8 cellular contexts compared by ENCODE assay signal in genomic region chr1:23484253-23485001, GRCh38. TPM values are rescaled to one million over a fixed set of nuclear protein-coding genes. Genes with fewer than 3 reads are reported as not detected.
A peak's percentile ranks its signal among the peaks of the same experiment; 100 is the strongest.
DNase-seq lines count a peak whose midpoint lies in the region; ATAC-seq and TF ChIP-seq lines count a peak whose summit lies in the region.

No MANE protein-coding gene starts in this region.

- no peak overlapping the region for H3K27ac Mint-ChIP-seq in dendritic cell treated with granulocyte-macrophage colony-stimulating factor and Interleukin-4, amounts not matched to agents 40 ng/mL and 50 ng/mL, for 4 days

- peaks cover 2 to 15% of the 10 kb centered on the region in 2 donors for H3K4me1 ChIP-seq in left lung

- intact Hi-C loops in dendritic cell treated with granulocyte-macrophage colony-stimulating factor and Interleukin-4, amounts not matched to agents 40 ng/mL and 50 ng/mL, for 4 days (cut with micrococcal nuclease) = no loop called here
- intact Hi-C loops in left lung (cut with DNase I) = no loop called here

- H3K36me3 Mint-ChIP-seq in dendritic cell treated with granulocyte-macrophage colony-stimulating factor and Interleukin-4, amounts not matched to agents 40 ng/mL and 50 ng/mL, for 4 days (ENCODE audit: low read depth) = no peaks in the 10 kb centered on the region

- ATAC-seq in HG02970 (IDR thresholded peaks at IDR 0.05; ENCODE audit: low FRiP score, unreplicated experiment) (peak; percentile 52), left lung (peak; percentile 93), GM18519 (IDR thresholded peaks at IDR 0.05; ENCODE audit: low FRiP score, unreplicated experiment) (no peak)

- peak; percentile 83 for DNase-seq in DMS79 treated with DMSO at 0.1 percent for 48 hours (lab: John Stamatoyannopoulos, UW)
- DNase-seq in NCI-H446 treated with DMSO at 0.1 percent for 48 hours (lab: John Stamatoyannopoulos, UW) = peak; percentile 91
- peak; percentile 93 to 94 for DNase-seq in activated CD4-positive, alpha-beta T cell treated with anti-CD3 and anti-CD28 coated beads, Interleukin-2, amount 50 U/mL, for 4 hours
- peak; percentile 93 to 96 for DNase-seq in left lung
- peak; percentile 87 for DNase-seq in stimulated activated CD4-positive, alpha-beta T cell treated with anti-CD3 and anti-CD28 coated beads, Interleukin-2, amount 100 ng/mL, for 4 hours (ENCODE audit: low read depth)

- TF ChIP-seq CTCF in left lung (IDR thresholded peaks at IDR 0.05) = no peak

- no peaks in the 10 kb centered on the region for H3K36me3 ChIP-seq in left lung

- H3K9me3 ChIP-seq in left lung = no peaks in the 10 kb centered on the region

- peaks cover 71% of the 10 kb centered on the region for H3K27me3 Mint-ChIP-seq in dendritic cell treated with granulocyte-macrophage colony-stimulating factor and Interleukin-4, amounts not matched to agents 40 ng/mL and 50 ng/mL, for 4 days

- peaks cover 0 to 55% of the 10 kb centered on the region in 2 donors for H3K27me3 ChIP-seq in left lung

- no peaks in the 10 kb centered on the region for H3K9me3 Mint-ChIP-seq in dendritic cell treated with granulocyte-macrophage colony-stimulating factor and Interleukin-4, amounts not matched to agents 40 ng/mL and 50 ng/mL, for 4 days

- peak overlapping the region; percentile 80 for H3K4me3 Mint-ChIP-seq in dendritic cell treated with granulocyte-macrophage colony-stimulating factor and Interleukin-4, amounts not matched to agents 40 ng/mL and 50 ng/mL, for 4 days

- peak overlapping the region; percentile 68 to 73 for H3K4me3 ChIP-seq in left lung

- peaks cover 15% of the 10 kb centered on the region for H3K4me1 Mint-ChIP-seq in dendritic cell treated with granulocyte-macrophage colony-stimulating factor and Interleukin-4, amounts not matched to agents 40 ng/mL and 50 ng/mL, for 4 days (ENCODE audit: low read depth)

- H3K27ac ChIP-seq in left lung = peak overlapping the region; percentile 70 to 73

RNA-seq across cellular contexts. Expression of gene ASAP3, which starts 0.4 kb away (rescaled TPM):
- total RNA-seq in left lung = 10 to 100 TPM; 35.2 to 43.7 TPM

RNA-seq across cellular contexts. Expression of gene E2F2, which starts 46.6 kb away (rescaled TPM):
- total RNA-seq in left lung = 1 to 10 TPM; 3.2 to 4.3 TPM

RNA-seq across cellular contexts. Expression of gene TCEA3, which starts 59.9 kb away (rescaled TPM):
- total RNA-seq in left lung = 10 to 100 TPM; 28.3 to 43.2 TPM
